ENCODE assay signal across 2 cellular contexts in the genomic region with DNA sequence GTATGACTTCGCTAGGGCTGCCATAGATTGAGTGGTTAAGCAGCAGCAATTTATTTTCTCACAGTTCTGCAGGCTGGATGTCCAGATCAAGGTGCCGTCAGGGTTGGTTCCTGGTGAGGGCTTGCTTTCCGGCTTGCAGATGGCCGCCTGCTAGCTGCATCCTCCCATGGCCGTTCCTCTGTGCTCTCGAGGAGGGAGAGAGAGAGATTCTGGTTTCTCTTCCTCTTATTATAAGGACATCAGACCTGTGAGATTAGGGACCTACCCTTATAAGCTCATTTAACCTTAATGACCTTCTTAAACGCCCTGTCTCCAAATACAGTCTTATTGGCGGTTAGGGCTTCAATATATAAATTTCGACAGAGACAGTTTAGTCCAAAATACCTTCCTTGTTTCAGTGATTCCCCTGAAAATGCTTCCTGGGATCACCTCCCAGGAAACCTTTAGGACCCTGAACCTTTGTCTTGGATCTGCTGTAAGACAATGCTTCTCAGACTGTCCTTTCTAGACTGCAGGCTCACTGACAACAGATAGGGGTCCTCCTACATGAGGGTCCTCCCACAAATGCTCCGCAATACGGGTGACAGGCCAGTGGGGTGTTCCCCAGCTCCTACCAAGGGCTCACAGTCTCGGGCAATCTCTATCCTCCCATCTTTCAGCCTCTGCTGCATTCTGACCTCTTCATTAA.
TF ChIP-seq lines count a peak whose summit lies in the region.

No MANE protein-coding gene starts in this region.

TF ChIP-seq in GM23338, 12 proteins besides CTCF, POLR2A, EP300 and RAD21:
- TF ChIP-seq JUNB (IDR thresholded peaks at IDR 0.05; ENCODE audit: unreplicated experiment) = no peak
- no peak for TF ChIP-seq ZNF331 (CRISPR knock-in tag; IDR thresholded peaks at IDR 0.05; ENCODE audit: low read depth)
- no peak for TF ChIP-seq CREB1 (CRISPR knock-in tag; IDR thresholded peaks at IDR 0.05; ENCODE audit: low read depth)
- TF ChIP-seq, protein P1, sequence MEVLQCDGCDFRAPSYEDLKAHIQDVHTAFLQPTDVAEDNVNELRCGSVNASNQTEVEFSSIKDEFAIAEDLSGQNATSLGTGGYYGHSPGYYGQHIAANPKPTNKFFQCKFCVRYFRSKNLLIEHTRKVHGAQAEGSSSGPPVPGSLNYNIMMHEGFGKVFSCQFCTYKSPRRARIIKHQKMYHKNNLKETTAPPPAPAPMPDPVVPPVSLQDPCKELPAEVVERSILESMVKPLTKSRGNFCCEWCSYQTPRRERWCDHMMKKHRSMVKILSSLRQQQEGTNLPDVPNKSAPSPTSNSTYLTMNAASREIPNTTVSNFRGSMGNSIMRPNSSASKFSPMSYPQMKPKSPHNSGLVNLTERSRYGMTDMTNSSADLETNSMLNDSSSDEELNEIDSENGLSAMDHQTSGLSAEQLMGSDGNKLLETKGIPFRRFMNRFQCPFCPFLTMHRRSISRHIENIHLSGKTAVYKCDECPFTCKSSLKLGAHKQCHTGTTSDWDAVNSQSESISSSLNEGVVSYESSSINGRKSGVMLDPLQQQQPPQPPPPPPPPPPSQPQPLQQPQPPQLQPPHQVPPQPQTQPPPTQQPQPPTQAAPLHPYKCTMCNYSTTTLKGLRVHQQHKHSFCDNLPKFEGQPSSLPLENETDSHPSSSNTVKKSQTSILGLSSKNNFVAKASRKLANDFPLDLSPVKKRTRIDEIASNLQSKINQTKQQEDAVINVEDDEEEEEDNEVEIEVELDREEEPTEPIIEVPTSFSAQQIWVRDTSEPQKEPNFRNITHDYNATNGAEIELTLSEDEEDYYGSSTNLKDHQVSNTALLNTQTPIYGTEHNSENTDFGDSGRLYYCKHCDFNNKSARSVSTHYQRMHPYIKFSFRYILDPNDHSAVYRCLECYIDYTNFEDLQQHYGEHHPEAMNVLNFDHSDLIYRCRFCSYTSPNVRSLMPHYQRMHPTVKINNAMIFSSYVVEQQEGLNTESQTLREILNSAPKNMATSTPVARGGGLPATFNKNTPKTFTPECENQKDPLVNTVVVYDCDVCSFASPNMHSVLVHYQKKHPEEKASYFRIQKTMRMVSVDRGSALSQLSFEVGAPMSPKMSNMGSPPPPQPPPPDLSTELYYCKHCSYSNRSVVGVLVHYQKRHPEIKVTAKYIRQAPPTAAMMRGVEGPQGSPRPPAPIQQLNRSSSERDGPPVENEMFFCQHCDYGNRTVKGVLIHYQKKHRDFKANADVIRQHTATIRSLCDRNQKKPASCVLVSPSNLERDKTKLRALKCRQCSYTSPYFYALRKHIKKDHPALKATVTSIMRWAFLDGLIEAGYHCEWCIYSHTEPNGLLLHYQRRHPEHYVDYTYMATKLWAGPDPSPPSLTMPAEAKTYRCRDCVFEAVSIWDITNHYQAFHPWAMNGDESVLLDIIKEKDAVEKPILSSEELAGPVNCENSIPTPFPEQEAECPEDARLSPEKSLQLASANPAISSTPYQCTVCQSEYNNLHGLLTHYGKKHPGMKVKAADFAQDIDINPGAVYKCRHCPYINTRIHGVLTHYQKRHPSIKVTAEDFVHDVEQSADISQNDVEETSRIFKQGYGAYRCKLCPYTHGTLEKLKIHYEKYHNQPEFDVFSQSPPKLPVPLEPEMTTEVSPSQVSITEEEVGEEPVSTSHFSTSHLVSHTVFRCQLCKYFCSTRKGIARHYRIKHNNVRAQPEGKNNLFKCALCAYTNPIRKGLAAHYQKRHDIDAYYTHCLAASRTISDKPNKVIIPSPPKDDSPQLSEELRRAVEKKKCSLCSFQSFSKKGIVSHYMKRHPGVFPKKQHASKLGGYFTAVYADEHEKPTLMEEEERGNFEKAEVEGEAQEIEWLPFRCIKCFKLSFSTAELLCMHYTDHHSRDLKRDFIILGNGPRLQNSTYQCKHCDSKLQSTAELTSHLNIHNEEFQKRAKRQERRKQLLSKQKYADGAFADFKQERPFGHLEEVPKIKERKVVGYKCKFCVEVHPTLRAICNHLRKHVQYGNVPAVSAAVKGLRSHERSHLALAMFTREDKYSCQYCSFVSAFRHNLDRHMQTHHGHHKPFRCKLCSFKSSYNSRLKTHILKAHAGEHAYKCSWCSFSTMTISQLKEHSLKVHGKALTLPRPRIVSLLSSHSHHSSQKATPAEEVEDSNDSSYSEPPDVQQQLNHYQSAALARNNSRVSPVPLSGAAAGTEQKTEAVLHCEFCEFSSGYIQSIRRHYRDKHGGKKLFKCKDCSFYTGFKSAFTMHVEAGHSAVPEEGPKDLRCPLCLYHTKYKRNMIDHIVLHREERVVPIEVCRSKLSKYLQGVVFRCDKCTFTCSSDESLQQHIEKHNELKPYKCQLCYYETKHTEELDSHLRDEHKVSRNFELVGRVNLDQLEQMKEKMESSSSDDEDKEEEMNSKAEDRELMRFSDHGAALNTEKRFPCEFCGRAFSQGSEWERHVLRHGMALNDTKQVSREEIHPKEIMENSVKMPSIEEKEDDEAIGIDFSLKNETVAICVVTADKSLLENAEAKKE (CRISPR knock-in tag; IDR thresholded peaks at IDR 0.05) = no peak
- no peak for TF ChIP-seq POLR2AphosphoS5 (IDR thresholded peaks at IDR 0.05; ENCODE audit: low read depth)
- no peak for TF ChIP-seq NANOG (IDR thresholded peaks at IDR 0.05; ENCODE audit: borderline replicate concordance)
- TF ChIP-seq EZH2phosphoT487 (IDR thresholded peaks at IDR 0.05; ENCODE audit: unreplicated experiment) = no peak
- no peak for TF ChIP-seq ZNF114 (CRISPR knock-in tag; IDR thresholded peaks at IDR 0.05)
- TF ChIP-seq, protein P2, sequence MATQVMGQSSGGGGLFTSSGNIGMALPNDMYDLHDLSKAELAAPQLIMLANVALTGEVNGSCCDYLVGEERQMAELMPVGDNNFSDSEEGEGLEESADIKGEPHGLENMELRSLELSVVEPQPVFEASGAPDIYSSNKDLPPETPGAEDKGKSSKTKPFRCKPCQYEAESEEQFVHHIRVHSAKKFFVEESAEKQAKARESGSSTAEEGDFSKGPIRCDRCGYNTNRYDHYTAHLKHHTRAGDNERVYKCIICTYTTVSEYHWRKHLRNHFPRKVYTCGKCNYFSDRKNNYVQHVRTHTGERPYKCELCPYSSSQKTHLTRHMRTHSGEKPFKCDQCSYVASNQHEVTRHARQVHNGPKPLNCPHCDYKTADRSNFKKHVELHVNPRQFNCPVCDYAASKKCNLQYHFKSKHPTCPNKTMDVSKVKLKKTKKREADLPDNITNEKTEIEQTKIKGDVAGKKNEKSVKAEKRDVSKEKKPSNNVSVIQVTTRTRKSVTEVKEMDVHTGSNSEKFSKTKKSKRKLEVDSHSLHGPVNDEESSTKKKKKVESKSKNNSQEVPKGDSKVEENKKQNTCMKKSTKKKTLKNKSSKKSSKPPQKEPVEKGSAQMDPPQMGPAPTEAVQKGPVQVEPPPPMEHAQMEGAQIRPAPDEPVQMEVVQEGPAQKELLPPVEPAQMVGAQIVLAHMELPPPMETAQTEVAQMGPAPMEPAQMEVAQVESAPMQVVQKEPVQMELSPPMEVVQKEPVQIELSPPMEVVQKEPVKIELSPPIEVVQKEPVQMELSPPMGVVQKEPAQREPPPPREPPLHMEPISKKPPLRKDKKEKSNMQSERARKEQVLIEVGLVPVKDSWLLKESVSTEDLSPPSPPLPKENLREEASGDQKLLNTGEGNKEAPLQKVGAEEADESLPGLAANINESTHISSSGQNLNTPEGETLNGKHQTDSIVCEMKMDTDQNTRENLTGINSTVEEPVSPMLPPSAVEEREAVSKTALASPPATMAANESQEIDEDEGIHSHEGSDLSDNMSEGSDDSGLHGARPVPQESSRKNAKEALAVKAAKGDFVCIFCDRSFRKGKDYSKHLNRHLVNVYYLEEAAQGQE (IDR thresholded peaks at IDR 0.05; ENCODE audit: unreplicated experiment) = no peak
- TF ChIP-seq STAT1 (IDR thresholded peaks at IDR 0.05; ENCODE audit: unreplicated experiment) = no peak

TF ChIP-seq in K562, 482 proteins besides CTCF, POLR2A, EP300 and RAD21:
- no peak for TF ChIP-seq KDM4B (IDR thresholded peaks at IDR 0.05; ENCODE audit: borderline replicate concordance in 2 of 2, low read depth in 1 of 2)
- TF ChIP-seq POLR3A (IDR thresholded peaks at IDR 0.05; ENCODE audit: borderline replicate concordance, extremely low read depth, insufficient read depth, insufficient read length) = no peak
- TF ChIP-seq, protein P3, sequence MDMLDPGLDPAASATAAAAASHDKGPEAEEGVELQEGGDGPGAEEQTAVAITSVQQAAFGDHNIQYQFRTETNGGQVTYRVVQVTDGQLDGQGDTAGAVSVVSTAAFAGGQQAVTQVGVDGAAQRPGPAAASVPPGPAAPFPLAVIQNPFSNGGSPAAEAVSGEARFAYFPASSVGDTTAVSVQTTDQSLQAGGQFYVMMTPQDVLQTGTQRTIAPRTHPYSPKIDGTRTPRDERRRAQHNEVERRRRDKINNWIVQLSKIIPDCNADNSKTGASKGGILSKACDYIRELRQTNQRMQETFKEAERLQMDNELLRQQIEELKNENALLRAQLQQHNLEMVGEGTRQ (CRISPR knock-in tag; IDR thresholded peaks at IDR 0.05) = no peak
- no peak for TF ChIP-seq ATF1 (CRISPR knock-in tag; IDR thresholded peaks at IDR 0.05)
- no peak for TF ChIP-seq ATF1 (tag; IDR thresholded peaks at IDR 0.05)
- TF ChIP-seq, protein P4, sequence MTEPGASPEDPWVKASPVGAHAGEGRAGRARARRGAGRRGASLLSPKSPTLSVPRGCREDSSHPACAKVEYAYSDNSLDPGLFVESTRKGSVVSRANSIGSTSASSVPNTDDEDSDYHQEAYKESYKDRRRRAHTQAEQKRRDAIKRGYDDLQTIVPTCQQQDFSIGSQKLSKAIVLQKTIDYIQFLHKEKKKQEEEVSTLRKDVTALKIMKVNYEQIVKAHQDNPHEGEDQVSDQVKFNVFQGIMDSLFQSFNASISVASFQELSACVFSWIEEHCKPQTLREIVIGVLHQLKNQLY (CRISPR knock-in tag; conservative IDR thresholded peaks at IDR 0.05) = no peak
- no peak for TF ChIP-seq EWSR1 (IDR thresholded peaks at IDR 0.05; ENCODE audit: borderline replicate concordance, low read depth, partially characterized antibody)
- TF ChIP-seq, protein P5, sequence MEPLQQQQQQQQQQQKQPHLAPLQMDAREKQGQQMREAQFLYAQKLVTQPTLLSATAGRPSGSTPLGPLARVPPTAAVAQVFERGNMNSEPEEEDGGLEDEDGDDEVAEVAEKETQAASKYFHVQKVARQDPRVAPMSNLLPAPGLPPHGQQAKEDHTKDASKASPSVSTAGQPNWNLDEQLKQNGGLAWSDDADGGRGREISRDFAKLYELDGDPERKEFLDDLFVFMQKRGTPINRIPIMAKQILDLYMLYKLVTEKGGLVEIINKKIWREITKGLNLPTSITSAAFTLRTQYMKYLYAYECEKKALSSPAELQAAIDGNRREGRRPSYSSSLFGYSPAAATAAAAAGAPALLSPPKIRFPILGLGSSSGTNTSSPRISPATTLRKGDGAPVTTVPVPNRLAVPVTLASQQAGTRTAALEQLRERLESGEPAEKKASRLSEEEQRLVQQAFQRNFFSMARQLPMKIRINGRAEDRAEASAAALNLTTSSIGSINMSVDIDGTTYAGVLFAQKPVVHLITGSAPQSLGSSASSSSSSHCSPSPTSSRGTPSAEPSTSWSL (CRISPR knock-in tag; IDR thresholded peaks at IDR 0.05; ENCODE audit: borderline replicate concordance) = no peak
- TF ChIP-seq, protein P6, sequence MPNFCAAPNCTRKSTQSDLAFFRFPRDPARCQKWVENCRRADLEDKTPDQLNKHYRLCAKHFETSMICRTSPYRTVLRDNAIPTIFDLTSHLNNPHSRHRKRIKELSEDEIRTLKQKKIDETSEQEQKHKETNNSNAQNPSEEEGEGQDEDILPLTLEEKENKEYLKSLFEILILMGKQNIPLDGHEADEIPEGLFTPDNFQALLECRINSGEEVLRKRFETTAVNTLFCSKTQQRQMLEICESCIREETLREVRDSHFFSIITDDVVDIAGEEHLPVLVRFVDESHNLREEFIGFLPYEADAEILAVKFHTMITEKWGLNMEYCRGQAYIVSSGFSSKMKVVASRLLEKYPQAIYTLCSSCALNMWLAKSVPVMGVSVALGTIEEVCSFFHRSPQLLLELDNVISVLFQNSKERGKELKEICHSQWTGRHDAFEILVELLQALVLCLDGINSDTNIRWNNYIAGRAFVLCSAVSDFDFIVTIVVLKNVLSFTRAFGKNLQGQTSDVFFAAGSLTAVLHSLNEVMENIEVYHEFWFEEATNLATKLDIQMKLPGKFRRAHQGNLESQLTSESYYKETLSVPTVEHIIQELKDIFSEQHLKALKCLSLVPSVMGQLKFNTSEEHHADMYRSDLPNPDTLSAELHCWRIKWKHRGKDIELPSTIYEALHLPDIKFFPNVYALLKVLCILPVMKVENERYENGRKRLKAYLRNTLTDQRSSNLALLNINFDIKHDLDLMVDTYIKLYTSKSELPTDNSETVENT (CRISPR knock-in tag; IDR thresholded peaks at IDR 0.05) = no peak
- TF ChIP-seq, protein P7, sequence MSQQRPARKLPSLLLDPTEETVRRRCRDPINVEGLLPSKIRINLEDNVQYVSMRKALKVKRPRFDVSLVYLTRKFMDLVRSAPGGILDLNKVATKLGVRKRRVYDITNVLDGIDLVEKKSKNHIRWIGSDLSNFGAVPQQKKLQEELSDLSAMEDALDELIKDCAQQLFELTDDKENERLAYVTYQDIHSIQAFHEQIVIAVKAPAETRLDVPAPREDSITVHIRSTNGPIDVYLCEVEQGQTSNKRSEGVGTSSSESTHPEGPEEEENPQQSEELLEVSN (IDR thresholded peaks at IDR 0.05; ENCODE audit: borderline replicate concordance in 1 of 2, extremely low read depth in 1 of 2, insufficient read depth in 1 of 2, insufficient read length in 1 of 2, low read depth in 1 of 2, low read length in 1 of 2, poor library complexity in 1 of 2, severe bottlenecking in 1 of 2) = no peak
